In the genomic region with DNA sequence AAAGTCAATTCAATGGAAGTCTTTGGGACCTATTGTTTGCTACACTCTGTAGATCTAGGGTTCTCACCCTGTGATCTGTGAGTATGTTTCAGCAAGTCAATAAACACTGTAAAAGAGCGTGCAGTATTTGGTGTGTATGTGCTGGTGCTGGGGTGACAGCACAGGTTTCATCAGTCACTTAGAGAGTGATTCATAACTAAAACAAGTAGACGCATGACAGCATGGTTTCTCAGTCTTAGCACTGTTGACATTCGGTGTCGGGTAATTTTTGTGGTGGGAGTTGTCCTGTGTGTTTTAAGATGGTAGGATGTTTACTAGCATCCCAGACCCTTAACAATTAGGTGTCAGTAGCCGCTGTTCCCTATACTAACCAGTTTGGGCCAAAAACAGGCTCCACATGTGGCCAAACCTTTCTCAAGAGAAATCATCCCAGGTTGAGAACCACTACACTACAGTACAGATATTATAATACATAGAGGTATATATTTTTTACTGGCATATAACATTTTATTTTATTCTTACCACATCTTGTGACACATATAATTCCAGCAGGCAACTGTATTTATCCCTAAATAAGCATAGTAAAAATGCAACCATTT, we compare ENCODE assay signal across 12 cellular contexts.
DNase-seq lines count a peak whose midpoint lies in the region; ATAC-seq, FAIRE-seq and TF ChIP-seq lines count a peak whose summit lies in the region.
"Had no signal": no experiment of that assay in that cellular context is flagged by ENCODE, and none has a peak within 500 bp of the region (broad histone marks: within the 10 kb centered on the region; RNA-seq: fewer than 3 reads in every experiment).

No MANE protein-coding gene starts in this region.

- FAIRE-seq in K562 (lab: Jason Lieb, UNC): peak; percentile 11

- POLR2A ChIA-PET in K562 (lab: Yijun Ruan, JAX): no interaction called here
- POLR2A ChIA-PET in SK-N-SH (lab: Yijun Ruan, JAX): no interaction called here

- in situ Hi-C loops in K562 (cut with MboI): no loop called here

- intact Hi-C loops in K562 (cut with micrococcal nuclease) (no loop called here), lower lobe of right lung (cut with DNase I) (no loop called here)

- H3K36me3 ChIP-seq in K562 (ENCODE audit: control insufficient read depth, insufficient read depth, low read length) (no peaks in the 10 kb centered on the region), SK-N-SH (replicated peaks in 1 of 2; ENCODE audit: control insufficient read depth in 1 of 2, insufficient read depth in 2 of 2, low read length in 1 of 2) (no peaks in the 10 kb centered on the region), lower lobe of right lung (no peaks in the 10 kb centered on the region)
- no peaks in the 10 kb centered on the region for H3K36me3 ChIP-seq in effector memory CD4-positive, alpha-beta T cell (ENCODE audit: control insufficient read depth, insufficient read depth, low read length)
- H3K36me3 ChIP-seq: right lobe of liver had no signal

- no peaks in the 10 kb centered on the region for H3K9me3 Mint-ChIP-seq in effector memory CD8-positive, alpha-beta T cell

- H3K27ac ChIP-seq in K562 (ENCODE audit: extremely low read depth, low read depth, low read length): no peak overlapping the region
- no peak overlapping the region for H3K27ac ChIP-seq in SK-N-SH (ENCODE audit: low read depth in 2 of 2, low read length in 1 of 2)
- H3K27ac ChIP-seq in lower lobe of right lung: no peak overlapping the region
- H3K27ac ChIP-seq in effector memory CD4-positive, alpha-beta T cell (ENCODE audit: insufficient read depth, low read length, poor library complexity, severe bottlenecking): no peak overlapping the region
- H3K27ac ChIP-seq: right lobe of liver had no signal

- H4K20me1 ChIP-seq in K562 (replicated peaks; ENCODE audit: control insufficient read depth, insufficient read depth, low read length) (no peaks in the 10 kb centered on the region), SK-N-SH (ENCODE audit: insufficient read depth) (no peaks in the 10 kb centered on the region)

- H3K79me2 ChIP-seq in K562 (ENCODE audit: control insufficient read depth, insufficient read depth, low read length) (no peaks in the 10 kb centered on the region), SK-N-SH (ENCODE audit: insufficient read depth) (no peaks in the 10 kb centered on the region)

- H3K9me1 ChIP-seq in K562 (ENCODE audit: control insufficient read depth, insufficient read depth, low read length): no peaks in the 10 kb centered on the region

- H3K9ac ChIP-seq in K562 (ENCODE audit: insufficient read depth in 1 of 2, low read depth in 2 of 2, low read length in 2 of 2): no peak overlapping the region
- no peak overlapping the region for H3K9ac ChIP-seq in SK-N-SH

- TF ChIP-seq POLR2A in K562 (conservative IDR thresholded peaks at IDR 0.05): no peak

- H3K27ac Mint-ChIP-seq in effector memory CD8-positive, alpha-beta T cell: no peak overlapping the region

- H3K27me3 Mint-ChIP-seq in effector memory CD8-positive, alpha-beta T cell: peaks cover 0 to 6% of the 10 kb centered on the region in 2 donors

- H3K4me3 Mint-ChIP-seq in effector memory CD8-positive, alpha-beta T cell: no peak overlapping the region

- H3K9me3 ChIP-seq in K562 (replicated peaks; ENCODE audit: control insufficient read depth, insufficient read depth, low read depth, low read length): no peaks in the 10 kb centered on the region
- no peaks in the 10 kb centered on the region for H3K9me3 ChIP-seq in SK-N-SH
- H3K9me3 ChIP-seq in lower lobe of right lung: no peaks in the 10 kb centered on the region
- no peaks in the 10 kb centered on the region for H3K9me3 ChIP-seq in effector memory CD4-positive, alpha-beta T cell (ENCODE audit: control insufficient read depth, low read length)
- H3K9me3 ChIP-seq: right lobe of liver had no signal

- no TSS peak for BruUV-seq in K562 (replicated peaks; lab: Mats Ljungman, UMichigan)

- TF ChIP-seq CTCF in K562 (IDR thresholded peaks at IDR 0.05 in 2 of 3, conservative IDR thresholded peaks at IDR 0.05 in 1 of 3; ENCODE audit: insufficient read depth in 2 of 3, low read depth in 1 of 3, low read length in 3 of 3) (no peak), SK-N-SH (IDR thresholded peaks at IDR 0.05) (no peak), lower lobe of right lung (IDR thresholded peaks at IDR 0.05) (no peak)

- no peaks in the 10 kb centered on the region for H3F3A ChIP-seq in SK-N-SH (replicated peaks; ENCODE audit: insufficient read depth)

- H2AFZ ChIP-seq in K562 (ENCODE audit: low read depth, low read length) (peak overlapping the region; percentile 49; the same call in 1 of the 2 replicates), SK-N-SH (ENCODE audit: low read depth) (no peak overlapping the region)

- H3K4me1 ChIP-seq in K562 (replicated peaks in 1 of 2; ENCODE audit: control insufficient read depth in 2 of 2, insufficient read depth in 2 of 2, low read length in 2 of 2) (peaks cover 0 to 7% of the 10 kb centered on the region in 2 experiments; a peak in 2 of 5 replicates), SK-N-SH (ENCODE audit: control insufficient read depth in 1 of 2, insufficient read depth in 2 of 2, low read depth in 1 of 2, low read length in 1 of 2) (no peaks in the 10 kb centered on the region), lower lobe of right lung (no peaks in the 10 kb centered on the region)
- H3K4me1 ChIP-seq in effector memory CD4-positive, alpha-beta T cell (ENCODE audit: control insufficient read depth, insufficient read depth, low read length, poor library complexity, severe bottlenecking): no peaks in the 10 kb centered on the region

- DNase-seq in Daoy (ENCODE audit: low read depth): peak; percentile 67
- peak in 2 of 4 experiments; percentile 10 to 16 for DNase-seq in K562 (ENCODE audit: extremely low read depth in 1 of 4, low spot score in 3 of 4)
- DNase-seq in SK-N-SH: no peak
- DNase-seq in lower lobe of right lung: no peak
- no peak for DNase-seq in effector memory CD8-positive, alpha-beta T cell
- no peak for DNase-seq in effector memory CD4-positive, alpha-beta T cell
- DNase-seq: activated CD8-positive, alpha-beta memory T cell treated with anti-CD3 and anti-CD28 coated beads, Interleukin-2, amount 50 U/mL, for 48 hours; mesendoderm; NCI-H345; right lobe of liver had no signal

- no peak overlapping the region for H3K4me2 ChIP-seq in K562 (ENCODE audit: insufficient read depth, low read length)
- H3K4me2 ChIP-seq in SK-N-SH: no peak overlapping the region

- ATAC-seq in GM19351 (IDR thresholded peaks at IDR 0.05; ENCODE audit: unreplicated experiment): peak; percentile 94
- peak; percentile 63 for ATAC-seq in HG03108 (IDR thresholded peaks at IDR 0.05; ENCODE audit: unreplicated experiment)
- ATAC-seq in K562: peak; percentile 82
- no peak for ATAC-seq in lower lobe of right lung
- no peak for ATAC-seq in effector memory CD8-positive, alpha-beta T cell (replicated peaks)

- no peaks in the 10 kb centered on the region for H3K9me2 ChIP-seq in SK-N-SH

- 20% methylated on average over 5 of the region's 5 CpGs for WGBS in K562 (ENCODE audit: insufficient coverage, low coverage, missing lambda C conversion rate)
- WGBS in SK-N-SH (ENCODE audit: low lambda C conversion rate): 10% methylated on average over 5 of the region's 5 CpGs

- TF ChIP-seq RAD21 in K562 (CRISPR knock-in tag; conservative IDR thresholded peaks at IDR 0.05 in 1 of 2, IDR thresholded peaks at IDR 0.05 in 1 of 2) (no peak), SK-N-SH (IDR thresholded peaks at IDR 0.05; ENCODE audit: low read length) (no peak)

- CTCF ChIA-PET in K562 (lab: Yijun Ruan, JAX; ENCODE audit: low intra/inter-chr PET ratio): no interaction called here
- CTCF ChIA-PET in SK-N-SH (lab: Yijun Ruan, JAX): no interaction called here

- H3K4me3 ChIP-seq in K562 (no peak overlapping the region), SK-N-SH (ENCODE audit: low read depth in 2 of 2, low read length in 1 of 2) (no peak overlapping the region), lower lobe of right lung (no peak overlapping the region)
- H3K4me3 ChIP-seq in effector memory CD4-positive, alpha-beta T cell (ENCODE audit: insufficient read depth, low read depth, low read length, poor library complexity, severe bottlenecking): no peak overlapping the region
- H3K4me3 ChIP-seq: right lobe of liver had no signal

- H3K4me1 Mint-ChIP-seq in effector memory CD8-positive, alpha-beta T cell (ENCODE audit: low read depth in 2 of 2): no peaks in the 10 kb centered on the region

- H3K36me3 Mint-ChIP-seq in effector memory CD8-positive, alpha-beta T cell (ENCODE audit: insufficient read depth): no peaks in the 10 kb centered on the region

- H3K27me3 ChIP-seq in K562 (ENCODE audit: control insufficient read depth in 2 of 2, insufficient read depth in 2 of 2, low read length in 2 of 2) (no peaks in the 10 kb centered on the region), SK-N-SH (ENCODE audit: insufficient read depth) (no peaks in the 10 kb centered on the region), lower lobe of right lung (ENCODE audit: low read depth) (no peaks in the 10 kb centered on the region)
- no peaks in the 10 kb centered on the region for H3K27me3 ChIP-seq in effector memory CD4-positive, alpha-beta T cell (replicated peaks; ENCODE audit: control insufficient read depth, insufficient read depth, low read length, poor library complexity, severe bottlenecking)
- H3K27me3 ChIP-seq: right lobe of liver had no signal

- TF ChIP-seq EP300 in K562 (IDR thresholded peaks at IDR 0.05; ENCODE audit: low read length) (no peak), SK-N-SH (IDR thresholded peaks at IDR 0.05; ENCODE audit: borderline replicate concordance in 1 of 2, low read depth in 1 of 2, low read length in 1 of 2) (no peak)

TF ChIP-seq in K562, 482 proteins besides CTCF, POLR2A, EP300 and RAD21 (continues in another document):
- TF ChIP-seq SMAD4 (CRISPR knock-in tag; conservative IDR thresholded peaks at IDR 0.05): no peak
- TF ChIP-seq DNMT1 (IDR thresholded peaks at IDR 0.05): no peak

TF ChIP-seq in SK-N-SH, 30 proteins besides CTCF, POLR2A, EP300 and RAD21 (continues in another document):
- no peak for TF ChIP-seq FOSL2 (IDR thresholded peaks at IDR 0.05; ENCODE audit: borderline replicate concordance, low read depth)
- no peak for TF ChIP-seq RXRA (IDR thresholded peaks at IDR 0.05; ENCODE audit: borderline replicate concordance, low read depth)
- no peak for TF ChIP-seq FOXJ3 (CRISPR knock-in tag; IDR thresholded peaks at IDR 0.05)
- no peak for TF ChIP-seq NRF1 (IDR thresholded peaks at IDR 0.05; ENCODE audit: low read depth, low read length)
- TF ChIP-seq GATA2 (CRISPR knock-in tag; IDR thresholded peaks at IDR 0.05): no peak
- TF ChIP-seq FOXM1 (IDR thresholded peaks at IDR 0.05; ENCODE audit: low read depth): no peak
- TF ChIP-seq RFX5 (IDR thresholded peaks at IDR 0.05; ENCODE audit: low read length): no peak
- no peak for TF ChIP-seq ELF1 (IDR thresholded peaks at IDR 0.05)

Comparison
In these comparisons a context has a peak if more than half of its experiments do, and no peak if none do; other contexts are left out.
1. ATAC-seq: peak in GM19351 (single experiment), HG03108 (single experiment) and K562 (single experiment); none in lower lobe of right lung (0 of 2) and effector memory CD8-positive, alpha-beta T cell (single experiment).